Comparison of ENCODE assay signal across 27 cellular contexts in the genomic region with DNA sequence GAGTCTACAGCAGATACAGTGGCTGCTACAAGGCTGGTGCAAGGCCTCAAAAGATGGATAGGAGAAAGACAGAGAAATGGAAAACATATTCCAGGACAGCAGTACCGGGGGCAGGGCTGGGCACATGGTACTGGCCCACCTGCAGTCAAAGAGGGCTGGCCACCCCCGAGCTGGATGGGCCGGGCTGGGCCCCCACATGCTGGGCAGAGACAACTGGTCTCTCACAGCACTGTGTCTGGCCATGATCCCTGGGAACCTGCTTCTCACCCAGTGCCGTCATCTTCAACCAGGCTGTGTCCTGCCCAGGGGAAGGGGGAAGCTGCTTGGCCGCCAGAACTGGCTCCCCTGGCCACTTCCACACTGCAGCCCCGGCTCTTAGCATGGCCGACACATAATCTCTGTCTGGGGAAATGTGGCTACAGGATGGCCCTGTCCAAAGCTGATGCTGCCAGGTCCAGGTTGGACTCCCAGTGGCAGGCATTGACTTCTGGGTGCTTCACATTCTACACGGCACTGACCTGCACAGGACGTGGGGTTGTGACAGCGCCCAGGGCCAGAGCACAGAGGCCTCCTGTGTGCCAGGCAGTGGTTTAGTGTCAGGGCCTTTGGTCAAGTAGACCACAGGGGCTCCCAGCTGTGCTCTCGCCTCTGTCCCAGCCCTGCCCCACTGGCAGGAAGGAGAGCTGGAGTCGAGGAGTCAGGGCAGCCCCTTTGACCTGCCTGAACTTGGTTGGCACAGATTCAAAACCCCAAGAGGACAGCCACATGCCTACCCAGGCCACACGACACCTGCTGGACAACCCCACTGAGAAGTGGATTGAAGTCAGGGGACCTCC. TPM values are rescaled to one million over a fixed set of nuclear protein-coding genes. Genes with fewer than 3 reads are reported as not detected.
DNase-seq lines count a peak whose midpoint lies in the region; ATAC-seq, FAIRE-seq and TF ChIP-seq lines count a peak whose summit lies in the region.
"Had no signal": no experiment of that assay in that cellular context is flagged by ENCODE, and none has a peak within 500 bp of the region (broad histone marks: within the 10 kb centered on the region; RNA-seq: fewer than 3 reads in every experiment).

No MANE protein-coding gene starts in this region.

- in situ Hi-C loops in HepG2 (cut with HindIII; ENCODE audit: extremely low pct_ligation_motif_present, low pct_unique_long_range_greater_than_20kb), result no loop called here

- no TSS peak for BruUV-seq in HepG2 (replicated peaks; lab: Mats Ljungman, UMichigan)

- POLR2A ChIA-PET in HepG2 (lab: Yijun Ruan, JAX), result no interaction called here

- H3K4me3 ChIP-seq in liver (ENCODE audit: low read depth in 1 of 3, low read length in 3 of 3) (no peak overlapping the region), HepG2 (replicated peaks in 1 of 3; ENCODE audit: insufficient read depth in 1 of 3, low read depth in 2 of 3, low read length in 3 of 3) (no peak overlapping the region)
- H3K4me3 ChIP-seq: A549 had no signal

- H3K27ac Mint-ChIP-seq in chondrocyte (ENCODE audit: unreplicated experiment) (no peak overlapping the region), type B pancreatic cell (peak overlapping the region; percentile 43)
- H3K27ac Mint-ChIP-seq: B cell had no signal

- no peaks in the 10 kb centered on the region for H3K79me2 ChIP-seq in HepG2 (ENCODE audit: insufficient read depth, low read length)

- H3K27me3 Mint-ChIP-seq in chondrocyte (ENCODE audit: low read depth) (no peaks in the 10 kb centered on the region), type B pancreatic cell (no peaks in the 10 kb centered on the region)
- H3K27me3 Mint-ChIP-seq: B cell had no signal

- intact Hi-C loops in HepG2 (cut with micrococcal nuclease; ENCODE audit: unreplicated experiment), result no loop called here

- H3K27me3 ChIP-seq in liver (ENCODE audit: control insufficient read depth in 4 of 4, insufficient read depth in 4 of 4, low read length in 3 of 4) (no peaks in the 10 kb centered on the region), HepG2 (ENCODE audit: control insufficient read depth in 1 of 2, insufficient read depth in 2 of 2, low read length in 2 of 2) (no peaks in the 10 kb centered on the region)

- no peak for ATAC-seq in HepG2
- ATAC-seq in GM21390 (IDR thresholded peaks at IDR 0.05; ENCODE audit: unreplicated experiment), result no peak
- ATAC-seq: HCT116 had no signal

- H2AFZ ChIP-seq in HepG2 (ENCODE audit: low read length), result no peak overlapping the region

- H3K36me3 ChIP-seq in liver (ENCODE audit: control insufficient read depth in 4 of 4, insufficient read depth in 3 of 4, low read depth in 1 of 4, low read length in 3 of 4) (peaks cover 2 to 27% (median 12%) of the 10 kb centered on the region in 4 donors), HepG2 (replicated peaks in 1 of 2; ENCODE audit: control insufficient read depth in 1 of 2, insufficient read depth in 2 of 2, low read length in 2 of 2) (peaks cover 13 to 20% of the 10 kb centered on the region in 2 experiments; a peak in 4 of 5 replicates)

- no peak overlapping the region for H3K4me2 ChIP-seq in HepG2 (ENCODE audit: low read depth, low read length)
- H3K4me2 ChIP-seq: A549 had no signal

- no peak for TF ChIP-seq POLR2A in HepG2 (IDR thresholded peaks at IDR 0.05; ENCODE audit: insufficient read depth in 1 of 2, low read depth in 2 of 2, low read length in 2 of 2)

- H3K9me3 Mint-ChIP-seq in chondrocyte (ENCODE audit: low read depth) (no peaks in the 10 kb centered on the region), type B pancreatic cell (no peaks in the 10 kb centered on the region)
- H3K9me3 Mint-ChIP-seq: CD14-positive monocyte had no signal

- no peaks in the 10 kb centered on the region for H3K4me1 Mint-ChIP-seq in chondrocyte (ENCODE audit: low read depth)
- H3K4me1 Mint-ChIP-seq in type B pancreatic cell (ENCODE audit: unreplicated experiment), result peaks cover 10% of the 10 kb centered on the region
- H3K4me1 Mint-ChIP-seq: B cell, CD14-positive monocyte had no signal

- TF ChIP-seq RAD21 in liver (IDR thresholded peaks at IDR 0.05) (no peak), HepG2 (CRISPR knock-in tag; IDR thresholded peaks at IDR 0.05) (no peak)

- no peak for FAIRE-seq in HepG2 (lab: Jason Lieb, UNC)
- FAIRE-seq: A549, D721Med, GM18507, H1, RCC 7860 had no signal

- TF ChIP-seq EP300 in HepG2 (IDR thresholded peaks at IDR 0.05; ENCODE audit: low read depth in 2 of 2, low read length in 2 of 2) (no peak), HepG2 (CRISPR knock-in tag; IDR thresholded peaks at IDR 0.05; ENCODE audit: borderline replicate concordance) (no peak)

- H4K20me1 ChIP-seq in HepG2 (ENCODE audit: insufficient read depth, low read length), result no peaks in the 10 kb centered on the region

- H3K9ac ChIP-seq in liver (ENCODE audit: low read depth in 1 of 2, low read length in 2 of 2), result no peak overlapping the region
- no peak overlapping the region for H3K9ac ChIP-seq in HepG2 (ENCODE audit: insufficient read depth, low read depth, low read length)

- no peaks in the 10 kb centered on the region for H3K9me3 ChIP-seq in liver (ENCODE audit: control insufficient read depth in 4 of 4, low read length in 3 of 4)
- no peaks in the 10 kb centered on the region for H3K9me3 ChIP-seq in HepG2 (ENCODE audit: low read length)
- H3K9me3 ChIP-seq: A549 had no signal

- H3K27ac ChIP-seq in liver (ENCODE audit: low read depth in 1 of 2, low read length in 2 of 2) (peak overlapping the region; percentile 79 to 80), HepG2 (ENCODE audit: extremely low read length, insufficient read depth, low read length) (no peak overlapping the region)
- H3K27ac ChIP-seq: A549 had no signal

- no peak for DNase-seq in HepG2 (ENCODE audit: low spot score)
- peak; percentile 75 for DNase-seq in chondrocyte (ENCODE audit: low spot score)
- peak; percentile 76 for DNase-seq in myocyte (ENCODE audit: low read depth)
- DNase-seq in type B pancreatic cell (ENCODE audit: extremely low spot score, unreplicated experiment), result no peak
- DNase-seq in NCI-H1105 (lab: John Stamatoyannopoulos, UW), result no peak
- no peak for DNase-seq in activated CD8-positive, alpha-beta memory T cell treated with anti-CD3 and anti-CD28 coated beads for 24 hours
- DNase-seq: DMS53, GDM1, Karpas-422, MV-4-11, NCI-H1417 treated with DMSO at 0.1 percent for 48 hours, NCI-H187 treated with DMSO at 0.1 percent for 48 hours, NCI-H2107, NCI-H446 treated with DMSO at 0.1 percent for 48 hours, NCI-H526 treated with DMSO at 0.1 percent for 48 hours, OCI-M1, SHP77 had no signal

- peaks cover 12 to 44% (median 30%) of the 10 kb centered on the region in 4 donors for H3K4me1 ChIP-seq in liver (ENCODE audit: control insufficient read depth in 4 of 4, insufficient read depth in 4 of 4, low read length in 3 of 4)
- H3K4me1 ChIP-seq in HepG2 (ENCODE audit: insufficient read depth, low read length), result no peaks in the 10 kb centered on the region
- H3K4me1 ChIP-seq: A549 had no signal

- CTCF ChIA-PET in HepG2 (lab: Yijun Ruan, JAX; ENCODE audit: low intra/inter-chr PET ratio, low total read pairs), result no interaction called here

- H3K36me3 Mint-ChIP-seq in chondrocyte (ENCODE audit: low read depth) (peaks cover 6% of the 10 kb centered on the region), type B pancreatic cell (no peaks in the 10 kb centered on the region)

- WGBS in liver, result 79% methylated on average over 13 of the region's 13 CpGs
- WGBS in HepG2 (ENCODE audit: low lambda C conversion rate), result 97% methylated on average over 5 of the region's 13 CpGs

- TF ChIP-seq CTCF in liver (IDR thresholded peaks at IDR 0.05; ENCODE audit: low read depth, low read length, missing input control) (no peak), HepG2 (CRISPR knock-in tag; IDR thresholded peaks at IDR 0.05) (no peak), chondrocyte (IDR thresholded peaks at IDR 0.05) (no peak), type B pancreatic cell (conservative IDR thresholded peaks at IDR 0.05) (no peak)

- H3K4me3 Mint-ChIP-seq in chondrocyte (ENCODE audit: unreplicated experiment), result no peak overlapping the region
- H3K4me3 Mint-ChIP-seq in type B pancreatic cell, result no peak overlapping the region
- H3K4me3 Mint-ChIP-seq: B cell, CD14-positive monocyte had no signal

TF ChIP-seq in liver, 16 proteins besides CTCF, POLR2A, EP300 and RAD21 (continues in another document):
- TF ChIP-seq JUND (IDR thresholded peaks at IDR 0.05), result no peak

TF ChIP-seq in HepG2, 621 proteins besides CTCF, POLR2A, EP300 and RAD21 (continues in another document):
- TF ChIP-seq ZNF629 (CRISPR knock-in tag; conservative IDR thresholded peaks at IDR 0.05), result no peak
- no peak for TF ChIP-seq JARID2 (CRISPR knock-in tag; IDR thresholded peaks at IDR 0.05; ENCODE audit: insufficient replicate concordance)

RNA-seq across cellular contexts. Expression of gene PEPD, which starts 21.7 kb away (rescaled TPM):
- total RNA-seq in liver (100 to 1,000 TPM in 1 of 2 donors, 10 to 100 TPM in 1; 37.3 to 102 TPM), HepG2 (2016; rRNA removed; fragmentation: Illumina TruSeq; extraction: Trizol) (75.1 and 81.0 TPM in 2 replicates), chondrocyte (55.6 to 68.7 TPM (median 62.0 TPM) in 3 replicates), myocyte (67.1 and 68.2 TPM in 2 replicates), type B pancreatic cell (ENCODE audit: low replicate concordance) (84.7 and 139 TPM in 2 replicates)
- polyA plus RNA-seq in liver (100 to 1,000 TPM; 132 to 211 TPM), HepG2 (2011; rRNA removed) (60.7 and 63.7 TPM in 2 replicates)
- 12.2 and 14.5 TPM in 2 replicates for total RNA-seq in HepG2 (2016; cell fraction: cytosol; rRNA removed; fragmentation: Illumina TruSeq; extraction: Trizol; ENCODE audit: low read depth)
- 76.9 and 79.4 TPM in 2 replicates for total RNA-seq in HepG2 (2016; cell fraction: insoluble cytoplasmic fraction; rRNA removed; fragmentation: Illumina TruSeq; extraction: Trizol)
- 29.4 and 31.9 TPM in 2 replicates for total RNA-seq in HepG2 (2016; cell fraction: membrane; rRNA removed; fragmentation: Illumina TruSeq; extraction: Trizol)
- total RNA-seq in HepG2 (2016; cell fraction: nucleus; rRNA removed; fragmentation: Illumina TruSeq; extraction: Trizol), result 35.5 and 39.2 TPM in 2 replicates
- 56.0 and 100 TPM in 2 replicates for polyA plus RNA-seq in HepG2 (2011; cell fraction: cytosol; rRNA removed)
- 50.1 and 50.6 TPM in 2 replicates for polyA plus RNA-seq in HepG2 (2011; cell fraction: nucleus; rRNA removed)
- 45.4 and 52.9 TPM in 2 replicates for polyA plus RNA-seq in HepG2 (2012)
- 14.1 and 18.0 TPM in 2 replicates for polyA plus RNA-seq in HepG2 (2016; cell fraction: cytosol; fragmentation: Illumina TruSeq; extraction: Trizol; ENCODE audit: low read depth)
- polyA plus RNA-seq in HepG2 (2016; cell fraction: insoluble cytoplasmic fraction; fragmentation: Illumina TruSeq; extraction: Trizol; ENCODE audit: low read depth), result 103 and 110 TPM in 2 replicates
- polyA plus RNA-seq in HepG2 (2016; cell fraction: membrane; fragmentation: Illumina TruSeq; extraction: Trizol; ENCODE audit: low read depth), result 30.2 and 30.4 TPM in 2 replicates
- polyA plus RNA-seq in HepG2 (2016; cell fraction: nucleus; fragmentation: Illumina TruSeq; extraction: Trizol; ENCODE audit: insufficient read depth, low read depth), result 79.7 and 88.3 TPM in 2 replicates
- 62.3 and 119 TPM in 2 replicates for polyA minus RNA-seq in HepG2 (2011; rRNA and poly(A)+ RNA removed; ENCODE audit: low replicate concordance)
- 32.5 and 35.0 TPM in 2 replicates for polyA minus RNA-seq in HepG2 (2011; cell fraction: cytosol; rRNA and poly(A)+ RNA removed)
- polyA minus RNA-seq in HepG2 (2011; cell fraction: nucleus; rRNA and poly(A)+ RNA removed), result 14.2 and 19.1 TPM in 2 replicates
- polyA plus RNA-seq in myocyte (2012), result 74.6 TPM

Comparison
In these comparisons a context has a peak if more than half of its experiments do, and no peak if none do; other contexts are left out.
1. DNase-seq: peak in chondrocyte (single experiment) and myocyte (single experiment); none in HepG2 (single experiment), type B pancreatic cell (single experiment), NCI-H1105 (single experiment) and activated CD8-positive, alpha-beta memory T cell treated with anti-CD3 and anti-CD28 coated beads for 24 hours (single experiment).